24 cellular contexts compared by ENCODE assay signal in genomic region chr3:127090218-127091160, GRCh38.
A peak's percentile ranks its signal among the peaks of the same experiment; 100 is the strongest.
DNase-seq lines count a peak whose midpoint lies in the region; ATAC-seq and TF ChIP-seq lines count a peak whose summit lies in the region.
"Had no signal": no experiment of that assay in that cellular context is flagged by ENCODE, and none has a peak within 500 bp of the region (broad histone marks: within the 10 kb centered on the region; RNA-seq: fewer than 3 reads in every experiment).

No MANE protein-coding gene starts in this region.

- no CpG with 5 or more reads among the region's 14 CpGs for WGBS in neuronal stem cell (ENCODE audit: extremely low coverage in 2 of 2, insufficient read length in 2 of 2, insufficient replicate concordance in 1 of 2), 2 donors

- peaks cover 0 to 6% of the 10 kb centered on the region in 2 donors for H3K4me1 ChIP-seq in right atrium auricular region
- H3K4me1 ChIP-seq in neuronal stem cell (ENCODE audit: control insufficient read depth in 2 of 2, insufficient read depth in 1 of 2, low read depth in 1 of 2, low read length in 2 of 2): peaks cover 0 to 7% of the 10 kb centered on the region in 2 donors
- H3K4me1 ChIP-seq: Peyer's patch, SJSA1 had no signal

- H3K36me3 ChIP-seq in right atrium auricular region (no peaks in the 10 kb centered on the region), neuronal stem cell (replicated peaks in 1 of 2; ENCODE audit: control insufficient read depth in 2 of 2, insufficient read depth in 2 of 2, low read length in 2 of 2) (no peaks in the 10 kb centered on the region)
- H3K36me3 ChIP-seq: Peyer's patch, SJSA1 had no signal

- no peak overlapping the region for H3K4me3 Mint-ChIP-seq in activated T-helper 17 cell treated with anti-CD3 and anti-CD28 coated beads, Interleukin-2, amount 50 U/mL, for 72 hours
- H3K4me3 Mint-ChIP-seq: CD8-positive, alpha-beta memory T cell; H9; HFFc6 had no signal

- peak overlapping the region; percentile 46 for H3K23ac ChIP-seq in neuronal stem cell (ENCODE audit: low read depth, low read length, poor library complexity)

- H2BK15ac ChIP-seq in neuronal stem cell (ENCODE audit: low read length): peak overlapping the region; percentile 45

- H3K4me2 ChIP-seq in neuronal stem cell (ENCODE audit: insufficient read depth, low read length, poor library complexity, severe bottlenecking): no peak overlapping the region

- H3K79me1 ChIP-seq in neuronal stem cell (ENCODE audit: low read depth, low read length): no peaks in the 10 kb centered on the region

- no peak overlapping the region for H2BK12ac ChIP-seq in neuronal stem cell (ENCODE audit: low read length)

- H3K9ac ChIP-seq in neuronal stem cell (ENCODE audit: low read depth, low read length, poor library complexity): no peak overlapping the region

- H2BK5ac ChIP-seq in neuronal stem cell (ENCODE audit: low read length): no peak overlapping the region

- intact Hi-C loops in Right ventricle myocardium superior (cut with DNase I): no loop called here

- H3K27ac Mint-ChIP-seq in activated T-helper 17 cell treated with anti-CD3 and anti-CD28 coated beads, Interleukin-2, amount 50 U/mL, for 72 hours: no peak overlapping the region
- H3K27ac Mint-ChIP-seq: CD8-positive, alpha-beta memory T cell; H9; HFFc6 had no signal

- DNase-seq in Right ventricle myocardium superior (no peak), right atrium auricular region (ENCODE audit: low spot score) (no peak), neuronal stem cell (ENCODE audit: low spot score) (no peak), NCI-H128 (lab: John Stamatoyannopoulos, UW; ENCODE audit: unreplicated experiment) (no peak), HuH-7 (ENCODE audit: low spot score) (no peak)
- DNase-seq: 8988T; Calu3; CD8-positive, alpha-beta memory T cell; DMS153; EL; GF-D8; H9; HFFc6; KG1; NCI-H1105; NCI-H2029 treated with DMSO at 0.1 percent for 48 hours; NCI-H226; NCI-H510A treated with DMSO at 0.1 percent for 48 hours; NCI-H748 treated with DMSO at 0.1 percent for 48 hours; Peyer's patch had no signal

- H2BK120ac ChIP-seq in neuronal stem cell (ENCODE audit: low read depth, low read length): no peak overlapping the region

- H3K18ac ChIP-seq in neuronal stem cell (ENCODE audit: low read length): peak overlapping the region; percentile 15

- no peaks in the 10 kb centered on the region for H3K9me3 Mint-ChIP-seq in activated T-helper 17 cell treated with anti-CD3 and anti-CD28 coated beads, Interleukin-2, amount 50 U/mL, for 72 hours

- H4K91ac ChIP-seq in neuronal stem cell (ENCODE audit: low read depth, low read length, poor library complexity): no peak overlapping the region

- no peaks in the 10 kb centered on the region for H3K4me1 Mint-ChIP-seq in activated T-helper 17 cell treated with anti-CD3 and anti-CD28 coated beads, Interleukin-2, amount 50 U/mL, for 72 hours
- H3K4me1 Mint-ChIP-seq: CD8-positive, alpha-beta memory T cell had no signal

- no peak overlapping the region for H3K4ac ChIP-seq in neuronal stem cell (ENCODE audit: low read length)

- H3K9me3 ChIP-seq in right atrium auricular region (peaks cover 0 to 2% of the 10 kb centered on the region in 2 donors), neuronal stem cell (replicated peaks in 1 of 2; ENCODE audit: control insufficient read depth in 2 of 2, insufficient read depth in 1 of 2, low read depth in 1 of 2, low read length in 2 of 2) (no peaks in the 10 kb centered on the region)
- H3K9me3 ChIP-seq: Peyer's patch, SJSA1 had no signal

- H3K27ac ChIP-seq in right atrium auricular region: no peak overlapping the region
- H3K27ac ChIP-seq in neuronal stem cell (replicated peaks; ENCODE audit: low read length): no peak overlapping the region
- H3K27ac ChIP-seq: C4-2B, Peyer's patch, SJSA1 had no signal

- H3K27me3 Mint-ChIP-seq in activated T-helper 17 cell treated with anti-CD3 and anti-CD28 coated beads, Interleukin-2, amount 50 U/mL, for 72 hours: peaks cover 15% of the 10 kb centered on the region

- ATAC-seq in Right ventricle myocardium superior (ENCODE audit: poor library complexity): peak; percentile 29
- peak; percentile 9 for ATAC-seq in activated T-helper 17 cell treated with anti-CD3 and anti-CD28 coated beads, Interleukin-2, amount 50 U/mL, for 72 hours (replicated peaks)
- ATAC-seq in GM21723 (IDR thresholded peaks at IDR 0.05; ENCODE audit: unreplicated experiment): no peak

- no peak for TF ChIP-seq CTCF in right atrium auricular region (IDR thresholded peaks at IDR 0.05)

- no peak overlapping the region for H3K14ac ChIP-seq in neuronal stem cell (ENCODE audit: low read length)

- no peak overlapping the region for H2AK5ac ChIP-seq in neuronal stem cell (ENCODE audit: low read depth, low read length)

- H2AFZ ChIP-seq in neuronal stem cell (ENCODE audit: low read length): no peak overlapping the region

- H3K4me3 ChIP-seq in right atrium auricular region (no peak overlapping the region), neuronal stem cell (ENCODE audit: low read length in 2 of 2) (no peak overlapping the region)
- H3K4me3 ChIP-seq: Peyer's patch, SJSA1 had no signal

- H3K27me3 ChIP-seq in right atrium auricular region (no peaks in the 10 kb centered on the region), neuronal stem cell (ENCODE audit: control insufficient read depth in 3 of 3, insufficient read depth in 3 of 3, low read depth in 1 of 3, low read length in 3 of 3) (peaks cover 0 to 7% (median 0%) of the 10 kb centered on the region in 3 experiments)
- H3K27me3 ChIP-seq: Peyer's patch, SJSA1 had no signal

- no peak overlapping the region for H4K8ac ChIP-seq in neuronal stem cell (ENCODE audit: low read depth, low read length)

- H3K36me3 Mint-ChIP-seq in activated T-helper 17 cell treated with anti-CD3 and anti-CD28 coated beads, Interleukin-2, amount 50 U/mL, for 72 hours (ENCODE audit: low read depth): no peaks in the 10 kb centered on the region
- H3K36me3 Mint-ChIP-seq: CD8-positive, alpha-beta memory T cell had no signal
